8 cellular contexts compared by ENCODE assay signal in the genomic region with DNA sequence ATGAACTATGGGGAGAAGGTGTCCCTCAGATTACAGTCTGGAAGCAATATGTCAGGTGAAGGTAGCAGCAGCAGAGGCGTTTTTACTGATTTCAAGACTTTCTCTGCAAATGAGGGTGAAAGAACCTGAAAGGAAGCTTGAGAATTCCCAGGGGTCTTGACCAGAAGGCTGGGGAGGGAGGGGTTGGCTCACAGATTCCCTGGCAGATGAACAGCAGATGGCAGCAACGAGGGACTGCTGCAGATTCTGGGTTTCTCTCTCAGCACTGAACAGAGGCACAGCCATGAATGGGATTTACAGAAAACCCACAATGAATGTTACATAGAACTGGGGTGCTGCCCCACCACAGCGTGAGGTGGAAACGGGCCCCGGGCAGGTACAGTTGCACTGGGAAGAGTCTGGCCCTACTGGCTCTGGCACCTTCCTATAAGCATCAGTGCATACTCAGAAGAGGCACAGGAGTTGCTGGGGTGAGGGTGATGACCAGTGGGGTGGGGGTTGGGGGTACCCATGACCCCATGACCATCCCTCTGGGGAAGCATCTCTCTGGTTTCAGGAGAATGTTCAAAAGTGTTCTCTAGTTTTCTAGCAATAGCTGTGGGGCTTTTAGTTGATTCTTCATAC.
DNase-seq lines count a peak whose midpoint lies in the region; ATAC-seq, FAIRE-seq and TF ChIP-seq lines count a peak whose summit lies in the region.

No MANE protein-coding gene starts in this region.

- no peaks in the 10 kb centered on the region for H4K20me1 ChIP-seq in DOHH2 (ENCODE audit: control insufficient read depth, insufficient read depth, low read depth, low read length)

- no peak overlapping the region for H3K4me3 Mint-ChIP-seq in CD8-positive, alpha-beta T cell

- intact Hi-C loops in kidney (cut with DNase I) = no loop called here
- intact Hi-C loops in CD8-positive, alpha-beta T cell (cut with DNase I, micrococcal nuclease) = no loop called here
- intact Hi-C loops in left ventricle myocardium superior (cut with micrococcal nuclease) = no loop called here

- ATAC-seq in GM21529 (IDR thresholded peaks at IDR 0.05; ENCODE audit: unreplicated experiment) (peak; percentile 66), left ventricle myocardium superior (no peak), HG03095 (IDR thresholded peaks at IDR 0.05; ENCODE audit: unreplicated experiment) (no peak)
- no peak for ATAC-seq in CD8-positive, alpha-beta T cell

- H3K4me3 ChIP-seq in DOHH2 (ENCODE audit: low read length) = no peak overlapping the region
- no peak overlapping the region for H3K4me3 ChIP-seq in kidney (ENCODE audit: low read length in 2 of 2)
- no peak overlapping the region for H3K4me3 ChIP-seq in CD8-positive, alpha-beta T cell (ENCODE audit: low read depth, low read length)

- H3K9me3 ChIP-seq in DOHH2 (ENCODE audit: control insufficient read depth, insufficient read depth, low read length) (no peaks in the 10 kb centered on the region), kidney (ENCODE audit: control insufficient read depth in 1 of 2, low read length in 2 of 2) (no peaks in the 10 kb centered on the region)
- H3K9me3 ChIP-seq in CD8-positive, alpha-beta T cell (ENCODE audit: low read length) = no peaks in the 10 kb centered on the region

- no peaks in the 10 kb centered on the region for H3K4me1 ChIP-seq in DOHH2 (ENCODE audit: control insufficient read depth, low read length)
- H3K4me1 ChIP-seq in kidney (ENCODE audit: control insufficient read depth in 1 of 2, insufficient read depth in 1 of 2, low read depth in 1 of 2, low read length in 2 of 2) = no peaks in the 10 kb centered on the region
- H3K4me1 ChIP-seq in CD8-positive, alpha-beta T cell (ENCODE audit: insufficient read depth, low read length) = no peaks in the 10 kb centered on the region

- no peaks in the 10 kb centered on the region for H3F3A ChIP-seq in DOHH2 (ENCODE audit: control insufficient read depth, insufficient read depth)

- H3K27me3 Mint-ChIP-seq in CD8-positive, alpha-beta T cell (ENCODE audit: low read depth) = peaks cover 5% of the 10 kb centered on the region

- CTCF ChIA-PET in CD8-positive, alpha-beta T cell (lab: Charles Lee) = no interaction called here

- no peaks in the 10 kb centered on the region for H3K9me3 Mint-ChIP-seq in CD8-positive, alpha-beta T cell

- no peak for FAIRE-seq in kidney (lab: Jason Lieb, UNC)

- H3K4me2 ChIP-seq in DOHH2 (ENCODE audit: low read length) = no peak overlapping the region

- no peaks in the 10 kb centered on the region for H3K36me3 Mint-ChIP-seq in CD8-positive, alpha-beta T cell

- TF ChIP-seq CTCF in DOHH2 (IDR thresholded peaks at IDR 0.05; ENCODE audit: low read depth, low read length, poor library complexity, severe bottlenecking) = peak; percentile 34
- peak; percentile 36 for TF ChIP-seq CTCF in kidney (IDR thresholded peaks at IDR 0.05; ENCODE audit: borderline replicate concordance, extremely low read depth, insufficient read depth)
- no peak for TF ChIP-seq CTCF in CD8-positive, alpha-beta T cell (IDR thresholded peaks at IDR 0.05)

- H3K27ac ChIP-seq in DOHH2 (ENCODE audit: low read depth, low read length) (no peak overlapping the region), kidney (ENCODE audit: low read depth in 2 of 2, low read length in 2 of 2) (no peak overlapping the region)
- no peak overlapping the region for H3K27ac ChIP-seq in CD8-positive, alpha-beta T cell (ENCODE audit: low read depth, low read length)

- no peaks in the 10 kb centered on the region for H3K79me2 ChIP-seq in DOHH2 (ENCODE audit: control insufficient read depth, low read length)

- peak; percentile 74 for DNase-seq in NCI-H82 (lab: John Stamatoyannopoulos, UW)
- no peak for DNase-seq in kidney
- DNase-seq in CD8-positive, alpha-beta T cell = no peak
- no peak for DNase-seq in occipital lobe (lab: John Stamatoyannopoulos, UW)
- DNase-seq in left ventricle myocardium superior = no peak

- no peak overlapping the region for H3K27ac Mint-ChIP-seq in CD8-positive, alpha-beta T cell

- POLR2A ChIA-PET in CD8-positive, alpha-beta T cell (lab: Charles Lee) = no interaction called here

- no peaks in the 10 kb centered on the region for H3K27me3 ChIP-seq in DOHH2 (ENCODE audit: control insufficient read depth, low read length)
- H3K27me3 ChIP-seq in CD8-positive, alpha-beta T cell (ENCODE audit: insufficient read depth, low read length) = peaks cover 3% of the 10 kb centered on the region

- H3K36me3 ChIP-seq in DOHH2 (ENCODE audit: control insufficient read depth, low read length) (no peaks in the 10 kb centered on the region), kidney (ENCODE audit: control insufficient read depth in 1 of 2, insufficient read depth in 2 of 2, low read length in 2 of 2) (no peaks in the 10 kb centered on the region)
- H3K36me3 ChIP-seq in CD8-positive, alpha-beta T cell (ENCODE audit: insufficient read depth, low read length) = no peaks in the 10 kb centered on the region

- H3K9me2 ChIP-seq in DOHH2 (replicated peaks; ENCODE audit: control insufficient read depth, low read length) = no peaks in the 10 kb centered on the region

- H3K9ac ChIP-seq in kidney (ENCODE audit: low read length in 2 of 2) = no peak overlapping the region

- no peaks in the 10 kb centered on the region for H3K4me1 Mint-ChIP-seq in CD8-positive, alpha-beta T cell (ENCODE audit: low read depth)
